9 cellular contexts compared by ENCODE assay signal in the genomic region with DNA sequence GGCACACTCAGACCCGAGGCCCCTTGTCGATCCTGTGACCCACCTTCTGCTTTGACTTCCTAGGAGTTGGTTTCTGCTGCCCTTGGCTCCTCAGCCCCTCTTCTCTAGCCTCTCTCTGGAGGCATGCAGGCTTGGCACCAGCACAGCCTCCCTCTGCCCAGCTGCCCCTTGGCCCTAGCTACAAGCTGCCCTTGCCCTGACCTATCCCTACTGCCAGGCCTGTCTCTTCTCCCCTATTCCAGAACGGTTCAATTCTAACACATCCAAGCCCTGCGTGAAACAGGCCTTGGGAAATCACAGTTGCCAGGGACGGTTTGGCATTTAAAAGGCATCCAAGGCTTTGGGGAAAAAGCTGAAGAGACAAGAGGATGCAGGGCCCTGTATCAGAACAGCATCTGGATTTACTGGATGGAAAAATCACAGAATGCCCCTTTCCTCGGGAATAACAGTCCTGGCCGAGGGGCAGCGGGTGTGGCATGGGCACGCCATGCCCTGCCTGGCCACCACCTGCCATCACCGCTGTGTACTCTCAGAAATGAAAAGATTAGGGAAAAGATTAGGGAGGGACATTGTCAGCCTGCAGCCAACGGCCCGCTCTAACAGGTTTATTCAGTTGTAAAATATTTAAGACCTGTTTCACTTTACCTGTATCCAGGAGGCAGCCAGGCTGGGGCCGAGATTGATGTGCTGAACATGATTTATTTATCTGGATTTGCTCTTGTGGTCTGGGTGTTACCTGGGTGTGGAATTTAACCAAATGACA. TPM values are rescaled to one million over a fixed set of nuclear protein-coding genes. Genes with fewer than 3 reads are reported as not detected.
DNase-seq lines count a peak whose midpoint lies in the region; ATAC-seq and TF ChIP-seq lines count a peak whose summit lies in the region.
"Had no signal": no experiment of that assay in that cellular context is flagged by ENCODE, and none has a peak within 500 bp of the region (broad histone marks: within the 10 kb centered on the region; RNA-seq: fewer than 3 reads in every experiment).

No MANE protein-coding gene starts in this region.

- peak overlapping the region; percentile 41 for H3K27ac Mint-ChIP-seq in activated T-cell treated with anti-CD3 and anti-CD28 coated beads, Interleukin-2, amount 50 U/mL, for 24 hours
- peak overlapping the region; percentile 77 for H3K27ac Mint-ChIP-seq in chondrocyte (ENCODE audit: unreplicated experiment)

- H3K4me3 ChIP-seq in mucosa of descending colon (no peak overlapping the region), transverse colon (no peak overlapping the region)

- intact Hi-C loops in mucosa of descending colon (cut with DNase I, micrococcal nuclease): no loop called here
- intact Hi-C loops in transverse colon (cut with DNase I; ENCODE audit: low total_unique reads): no loop called here

- ATAC-seq in mucosa of descending colon (peak; percentile 35), GM18858 (IDR thresholded peaks at IDR 0.05; ENCODE audit: unreplicated experiment) (no peak)

- TF ChIP-seq CTCF in chondrocyte (IDR thresholded peaks at IDR 0.05) (no peak), mucosa of descending colon (IDR thresholded peaks at IDR 0.05) (no peak), transverse colon (IDR thresholded peaks at IDR 0.05) (no peak)

- H3K4me1 ChIP-seq in mucosa of descending colon (ENCODE audit: low read depth) (peaks cover 62% of the 10 kb centered on the region), transverse colon (peaks cover 33 to 93% (median 80%) of the 10 kb centered on the region in 4 donors)

- no peak for TF ChIP-seq POLR2A in transverse colon (IDR thresholded peaks at IDR 0.05)

- 55% methylated on average over 13 of the region's 13 CpGs; no CpG with 5 or more reads in 1 of the 2 donors for WGBS in transverse colon (ENCODE audit: low coverage in 1 of 2), 2 donors

- no peak for DNase-seq in activated T-cell treated with anti-CD3 and anti-CD28 coated beads, Interleukin-2, amount 50 U/mL, for 24 hours
- no peak for DNase-seq in activated T-cell treated with anti-CD3 and anti-CD28 coated beads, Interleukin-2, amount 50 U/mL, for 48 hours
- DNase-seq in chondrocyte (ENCODE audit: low spot score) (no peak), mucosa of descending colon (no peak), transverse colon (no peak), DMS153 (lab: John Stamatoyannopoulos, UW) (no peak)
- no peak for DNase-seq in stimulated activated naive CD4-positive, alpha-beta T cell (lab: John Stamatoyannopoulos, UW)
- DNase-seq: NCI-H2227 treated with DMSO at 0.1 percent for 48 hours had no signal

- H3K36me3 Mint-ChIP-seq in activated T-cell treated with anti-CD3 and anti-CD28 coated beads, Interleukin-2, amount 50 U/mL, for 24 hours (ENCODE audit: low read depth): peaks cover 7% of the 10 kb centered on the region
- no peaks in the 10 kb centered on the region for H3K36me3 Mint-ChIP-seq in chondrocyte (ENCODE audit: low read depth)

- H3K36me3 ChIP-seq in mucosa of descending colon (ENCODE audit: low read depth) (no peaks in the 10 kb centered on the region), transverse colon (no peaks in the 10 kb centered on the region)

- no peak overlapping the region for H3K4me3 Mint-ChIP-seq in activated T-cell treated with anti-CD3 and anti-CD28 coated beads, Interleukin-2, amount 50 U/mL, for 24 hours
- H3K4me3 Mint-ChIP-seq in chondrocyte (ENCODE audit: unreplicated experiment): no peak overlapping the region

- peak overlapping the region; percentile 73 to 98 (median 96) for H3K27ac ChIP-seq in transverse colon

- peaks cover 76% of the 10 kb centered on the region for H3K4me1 Mint-ChIP-seq in activated T-cell treated with anti-CD3 and anti-CD28 coated beads, Interleukin-2, amount 50 U/mL, for 24 hours (ENCODE audit: low read depth)
- H3K4me1 Mint-ChIP-seq in chondrocyte (ENCODE audit: low read depth): peaks cover 81% of the 10 kb centered on the region

- no peaks in the 10 kb centered on the region for H3K27me3 ChIP-seq in transverse colon

- no peak for TF ChIP-seq EP300 in transverse colon (IDR thresholded peaks at IDR 0.05; ENCODE audit: low read depth)

- in situ Hi-C loops in transverse colon (cut with MboI; ENCODE audit: low pct_ligation_motif_present in 1 of 4, low pct_unique_long_range_greater_than_20kb in 1 of 4, low sequenced_read_pairs in 3 of 4): loop anchor here (25.0 kb wide), 4 partner anchors 90 to 340 kb away; a partner anchor contains a TSS

- no peaks in the 10 kb centered on the region for H3K9me3 Mint-ChIP-seq in activated T-cell treated with anti-CD3 and anti-CD28 coated beads, Interleukin-2, amount 50 U/mL, for 24 hours
- no peaks in the 10 kb centered on the region for H3K9me3 Mint-ChIP-seq in chondrocyte (ENCODE audit: low read depth)

- no peaks in the 10 kb centered on the region for H3K27me3 Mint-ChIP-seq in activated T-cell treated with anti-CD3 and anti-CD28 coated beads, Interleukin-2, amount 50 U/mL, for 24 hours
- no peaks in the 10 kb centered on the region for H3K27me3 Mint-ChIP-seq in chondrocyte (ENCODE audit: low read depth)

- no peaks in the 10 kb centered on the region for H3K9me3 ChIP-seq in mucosa of descending colon
- H3K9me3 ChIP-seq in transverse colon: no peaks in the 10 kb centered on the region

RNA-seq across cellular contexts. Expression of a gene that starts 15.8 kb away (rescaled TPM):
- total RNA-seq in chondrocyte: 24.0 to 28.7 TPM (median 28.6 TPM) in 3 replicates
- total RNA-seq in mucosa of descending colon: 10 to 100 TPM; 12.9 to 29.2 (median 17.0) TPM
- 100 to 1,000 TPM in 1 of 4 donors, 10 to 100 TPM in 3; 14.1 to 163 (median 34.6) TPM for total RNA-seq in transverse colon
